In genomic region chr14:50828738-50829471, GRCh38 we compare ENCODE assay signal across 10 cellular contexts. TPM values are rescaled to one million over a fixed set of nuclear protein-coding genes. Genes with fewer than 3 reads are reported as not detected.
DNase-seq lines count a peak whose midpoint lies in the region; ATAC-seq and TF ChIP-seq lines count a peak whose summit lies in the region.
"Had no signal": no experiment of that assay in that cellular context is flagged by ENCODE, and none has a peak within 500 bp of the region (broad histone marks: within the 10 kb centered on the region; RNA-seq: fewer than 3 reads in every experiment).

No MANE protein-coding gene starts in this region.

- H3K23ac ChIP-seq in H9 (ENCODE audit: insufficient read length, low read depth, low read length): no peak overlapping the region

- no peaks in the 10 kb centered on the region for H4K20me1 ChIP-seq in H9 (ENCODE audit: control insufficient read depth, insufficient read depth, insufficient read length)

- intact Hi-C loops in mucosa of descending colon (cut with DNase I, micrococcal nuclease): no loop called here

- no peak overlapping the region for H4K8ac ChIP-seq in H9 (replicated peaks; ENCODE audit: insufficient read length, low read depth, low read length)

- no peak overlapping the region for H2AFZ ChIP-seq in H9 (ENCODE audit: low read length)

- no peak overlapping the region for H2BK120ac ChIP-seq in H9 (ENCODE audit: low read depth, low read length, poor library complexity, severe bottlenecking)

- peaks cover 86% of the 10 kb centered on the region for H3K27me3 Mint-ChIP-seq in H9 (ENCODE audit: low read depth)
- no peaks in the 10 kb centered on the region for H3K27me3 Mint-ChIP-seq in activated naive CD8-positive, alpha-beta T cell treated with anti-CD3 and anti-CD28 coated beads, Interleukin-2, amount 50 U/mL, for 24 hours

- H3K4me1 Mint-ChIP-seq in H9: peaks cover 41% of the 10 kb centered on the region in 2 experiments
- H3K4me1 Mint-ChIP-seq in activated naive CD8-positive, alpha-beta T cell treated with anti-CD3 and anti-CD28 coated beads, Interleukin-2, amount 50 U/mL, for 24 hours: peaks cover 77% of the 10 kb centered on the region

- no peak overlapping the region for H2BK5ac ChIP-seq in H9 (ENCODE audit: insufficient read length, low read length)

- no peak overlapping the region for H3K56ac ChIP-seq in H9 (ENCODE audit: insufficient read length, low read depth, low read length)

- H2BK15ac ChIP-seq in H9 (ENCODE audit: low read depth, low read length): no peak overlapping the region

- no peak overlapping the region for H3K27ac Mint-ChIP-seq in H9
- H3K27ac Mint-ChIP-seq in activated naive CD8-positive, alpha-beta T cell treated with anti-CD3 and anti-CD28 coated beads, Interleukin-2, amount 50 U/mL, for 24 hours: peak overlapping the region; percentile 75

- no peaks in the 10 kb centered on the region for H3K36me3 ChIP-seq in BE2C
- no peaks in the 10 kb centered on the region for H3K36me3 ChIP-seq in muscle layer of duodenum (ENCODE audit: control insufficient read depth in 1 of 2, insufficient read depth in 2 of 2, low read length in 2 of 2)
- H3K36me3 ChIP-seq in mucosa of descending colon (ENCODE audit: low read depth): no peaks in the 10 kb centered on the region

- no peak overlapping the region for H4K91ac ChIP-seq in H9 (ENCODE audit: insufficient read length, low read depth, low read length)

- no peaks in the 10 kb centered on the region; the same call in 1 of the 2 replicates for H3K27me3 ChIP-seq in BE2C
- H3K27me3 ChIP-seq in H9 (ENCODE audit: insufficient read depth, low read length): peaks cover 35% of the 10 kb centered on the region
- H3K27me3 ChIP-seq in muscle layer of duodenum (ENCODE audit: low read depth, low read length): no peaks in the 10 kb centered on the region

- no peaks in the 10 kb centered on the region for H3K79me1 ChIP-seq in H9 (ENCODE audit: insufficient read depth, low read depth, low read length, poor library complexity, severe bottlenecking)

- H3K4me1 ChIP-seq in BE2C (peaks cover 2% of the 10 kb centered on the region; the same call in 1 of the 2 replicates), H9 (ENCODE audit: insufficient read depth, low read length) (no peaks in the 10 kb centered on the region), muscle layer of duodenum (ENCODE audit: control insufficient read depth in 1 of 2, insufficient read depth in 2 of 2, low read length in 2 of 2) (peaks cover 6 to 52% of the 10 kb centered on the region in 2 donors), mucosa of descending colon (ENCODE audit: low read depth) (peaks cover 20% of the 10 kb centered on the region)

- H3K18ac ChIP-seq in H9 (ENCODE audit: insufficient read length, low read depth, low read length): no peak overlapping the region

- H3K36me3 Mint-ChIP-seq in H9 (ENCODE audit: insufficient read depth in 1 of 3, low read depth in 3 of 3): peaks cover 2 to 10% (median 2%) of the 10 kb centered on the region in 3 experiments
- H3K36me3 Mint-ChIP-seq in activated naive CD8-positive, alpha-beta T cell treated with anti-CD3 and anti-CD28 coated beads, Interleukin-2, amount 50 U/mL, for 24 hours (ENCODE audit: low read depth): peaks cover 11% of the 10 kb centered on the region

- peaks cover 0 to 4% of the 10 kb centered on the region in 2 experiments; a peak in 1 of 5 replicates for H3K9me3 Mint-ChIP-seq in H9
- no peaks in the 10 kb centered on the region for H3K9me3 Mint-ChIP-seq in activated naive CD8-positive, alpha-beta T cell treated with anti-CD3 and anti-CD28 coated beads, Interleukin-2, amount 50 U/mL, for 24 hours

- H3K23me2 ChIP-seq in H9 (ENCODE audit: insufficient read length, low read depth, low read length, poor library complexity, severe bottlenecking): peaks cover 14% of the 10 kb centered on the region

- ATAC-seq in activated naive CD8-positive, alpha-beta T cell treated with anti-CD3 and anti-CD28 coated beads, Interleukin-2, amount 50 U/mL, for 24 hours: no peak
- ATAC-seq in GM21723 (IDR thresholded peaks at IDR 0.05; ENCODE audit: unreplicated experiment) (no peak), mucosa of descending colon (no peak)

- H3K14ac ChIP-seq in H9 (ENCODE audit: insufficient read depth, low read length): no peak overlapping the region

- no peak overlapping the region for H3K4ac ChIP-seq in H9 (ENCODE audit: low read depth, low read length)

- no peak overlapping the region for H2AK5ac ChIP-seq in H9 (ENCODE audit: insufficient read length, low read length)

- no peaks in the 10 kb centered on the region for H3K79me2 ChIP-seq in H9 (ENCODE audit: insufficient read depth, low read length)

- H3K9ac ChIP-seq in H9 (ENCODE audit: extremely low read depth, insufficient read length, low read length): no peak overlapping the region

- H3K4me3 ChIP-seq in BE2C (ENCODE audit: low read depth, low read length): peak overlapping the region; percentile 77
- H3K4me3 ChIP-seq in muscle layer of duodenum (ENCODE audit: low read depth in 1 of 2, low read length in 2 of 2): peak overlapping the region; percentile 76 to 90
- H3K4me3 ChIP-seq in mucosa of descending colon: no peak overlapping the region

- no peaks in the 10 kb centered on the region for H3K9me3 ChIP-seq in BE2C
- no peaks in the 10 kb centered on the region for H3K9me3 ChIP-seq in H9 (ENCODE audit: control insufficient read depth, low read depth, low read length)
- no peaks in the 10 kb centered on the region for H3K9me3 ChIP-seq in muscle layer of duodenum (ENCODE audit: control insufficient read depth in 1 of 2, low read length in 2 of 2)
- H3K9me3 ChIP-seq in mucosa of descending colon: no peaks in the 10 kb centered on the region

- H4K5ac ChIP-seq in H9 (ENCODE audit: insufficient read length, low read depth, low read length): no peak overlapping the region

- H3K4me2 ChIP-seq in H9 (ENCODE audit: insufficient read depth, insufficient read length, low read length): peak overlapping the region; percentile 81

- H3K4me3 Mint-ChIP-seq in H9: peak overlapping the region; percentile 68 to 85
- peak overlapping the region; percentile 89 for H3K4me3 Mint-ChIP-seq in activated naive CD8-positive, alpha-beta T cell treated with anti-CD3 and anti-CD28 coated beads, Interleukin-2, amount 50 U/mL, for 24 hours

- H2BK12ac ChIP-seq in H9 (ENCODE audit: insufficient read length, low read depth, low read length): no peak overlapping the region

- no peak for DNase-seq in BE2C
- no peak for DNase-seq in H9
- no peak for DNase-seq in activated naive CD8-positive, alpha-beta T cell treated with anti-CD3 and anti-CD28 coated beads, Interleukin-2, amount 50 U/mL, for 24 hours
- no peak for DNase-seq in NCI-H226
- DNase-seq in mucosa of descending colon: no peak
- DNase-seq in GF-D8 (lab: John Stamatoyannopoulos, UW): no peak
- DNase-seq: stimulated activated CD4-positive, alpha-beta T cell treated with anti-CD3 and anti-CD28 coated beads, Interleukin-4, amount 100 ng/mL, for 24 hours had no signal

- no peak overlapping the region for H3T11ph ChIP-seq in H9 (ENCODE audit: low read length)

- H3K27ac ChIP-seq in H9 (ENCODE audit: insufficient read length, low read depth, low read length): no peak overlapping the region
- peak overlapping the region; percentile 3 for H3K27ac ChIP-seq in muscle layer of duodenum (ENCODE audit: low read length)

- no CpG with 5 or more reads among the region's 10 CpGs for WGBS in H9 (ENCODE audit: extremely low coverage, insufficient read length, low lambda C conversion rate)

- peak; percentile 24; the same call in 1 of the 2 replicates for TF ChIP-seq CTCF in BE2C (IDR thresholded peaks at IDR 0.05; ENCODE audit: low read depth, low read length)
- no peak for TF ChIP-seq CTCF in H9 (conservative IDR thresholded peaks at IDR 0.05)
- TF ChIP-seq CTCF in mucosa of descending colon (IDR thresholded peaks at IDR 0.05): no peak

- no peak overlapping the region for H2BK20ac ChIP-seq in H9 (ENCODE audit: low read depth, low read length, poor library complexity, severe bottlenecking)

RNA-seq across cellular contexts. Expression of gene NIN, which starts 2.1 kb away (rescaled TPM):
- 9.4 TPM for polyA plus RNA-seq in BE2C (2012; ENCODE audit: insufficient read depth, insufficient read length, low read depth)
- total RNA-seq in H9 (2021) (15.4 and 18.4 TPM in 2 replicates), mucosa of descending colon (10 to 100 TPM; 20.5 to 36.3 (median 27.9) TPM)

RNA-seq across cellular contexts. Expression of gene ABHD12B, which starts 42.9 kb away (rescaled TPM):
- not detected for polyA plus RNA-seq in BE2C (2012; ENCODE audit: insufficient read depth, insufficient read length, low read depth)
- 42.4 and 51.0 TPM in 2 replicates for total RNA-seq in H9 (2021)
- total RNA-seq in mucosa of descending colon: 10 to 100 TPM in 2 of 3 donors, 1 to 10 TPM in 1; 3.1 to 16.2 (median 14.2) TPM
- total RNA-seq: glomerular endothelial cell had no signal
